28 cellular contexts compared by ENCODE assay signal in the genomic region with DNA sequence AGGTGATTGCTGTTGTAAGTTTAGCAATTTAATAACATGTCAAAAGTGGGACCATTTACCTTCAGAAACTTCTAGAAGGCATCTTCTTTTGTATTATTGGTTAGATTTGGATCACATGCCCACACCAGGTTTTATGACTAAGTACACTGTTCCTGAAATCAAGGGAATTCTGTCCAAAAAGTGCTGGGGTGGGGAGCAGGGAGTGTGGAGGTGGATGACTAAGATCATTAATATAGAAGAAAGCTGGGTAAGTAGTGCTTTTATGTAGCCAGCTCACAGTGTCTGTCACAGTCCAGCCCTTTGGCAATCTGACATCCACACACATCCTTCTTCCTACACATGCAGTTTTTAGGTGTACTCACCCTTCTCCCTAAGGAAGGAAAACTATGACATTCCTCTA.
DNase-seq lines count a peak whose midpoint lies in the region; ATAC-seq, FAIRE-seq and TF ChIP-seq lines count a peak whose summit lies in the region.
"Had no signal": no experiment of that assay in that cellular context is flagged by ENCODE, and none has a peak within 500 bp of the region (broad histone marks: within the 10 kb centered on the region; RNA-seq: fewer than 3 reads in every experiment).

No MANE protein-coding gene starts in this region.

- no peaks in the 10 kb centered on the region for H3K9me1 ChIP-seq in IMR-90 (ENCODE audit: insufficient read depth, low read length)
- H3K9me1 ChIP-seq in keratinocyte (ENCODE audit: control insufficient read depth, extremely low read depth, insufficient read depth, low read length), result no peaks in the 10 kb centered on the region

- H3K27me3 Mint-ChIP-seq in progenitor cell of endocrine pancreas, result no peaks in the 10 kb centered on the region

- in situ Hi-C loops in IMR-90 (cut with MboI; ENCODE audit: low sequenced_read_pairs) (no loop called here), mammary epithelial cell (cut with MboI; ENCODE audit: low sequenced_read_pairs in 2 of 2) (no loop called here)

- no peak overlapping the region for H2AK5ac ChIP-seq in IMR-90 (ENCODE audit: low read depth, low read length)

- H2BK120ac ChIP-seq in IMR-90 (ENCODE audit: low read depth, low read length), result no peak overlapping the region

- H3K36me3 ChIP-seq in IMR-90 (ENCODE audit: control insufficient read depth, insufficient read depth, low read length) (no peaks in the 10 kb centered on the region), mammary epithelial cell (ENCODE audit: insufficient read depth, low read length) (no peaks in the 10 kb centered on the region), keratinocyte (ENCODE audit: control insufficient read depth in 2 of 2, extremely low read depth in 1 of 2, insufficient read depth in 2 of 2, low read length in 2 of 2) (no peaks in the 10 kb centered on the region)
- H3K36me3 ChIP-seq: cardiac muscle cell, gastroesophageal sphincter, right atrium auricular region, suprapubic skin, uterus had no signal

- no TSS peak for BruUV-seq in IMR-90 (replicated peaks; lab: Mats Ljungman, UMichigan)
- BruUV-seq in mammary epithelial cell (replicated peaks; lab: Mats Ljungman, UMichigan), result no TSS peak

- no peak overlapping the region for H3K14ac ChIP-seq in IMR-90 (replicated peaks; ENCODE audit: low read depth, low read length)

- no peak overlapping the region for H2AK9ac ChIP-seq in IMR-90 (replicated peaks; ENCODE audit: low read depth, low read length, poor library complexity)

- no peaks in the 10 kb centered on the region for H3K79me1 ChIP-seq in IMR-90 (ENCODE audit: low read depth in 1 of 2, low read length in 2 of 2)

- POLR2A ChIA-PET in IMR-90 (lab: Charles Lee; ENCODE audit: unreplicated experiment), result no interaction called here

- H3K9me3 Mint-ChIP-seq in progenitor cell of endocrine pancreas (ENCODE audit: low read depth), result no peaks in the 10 kb centered on the region
- H3K9me3 Mint-ChIP-seq: activated naive CD8-positive, alpha-beta T cell treated with anti-CD3 and anti-CD28 coated beads, Interleukin-2, amount 10 ng/mL, durations not matched to agents 7 days and 5 days; activated T-helper 2 cell treated with anti-CD3 and anti-CD28 coated beads, Interferon-gamma antibody, Interleukin-2, Interleukin-4, amounts not matched to agents 10 μg/mL and 5 μg/mL and 100 μg/mL, durations not matched to agents 14 hours and 24 hours and 36 hours; CD4-positive, alpha-beta T cell had no signal

- TF ChIP-seq CTCF in AG09309 (IDR thresholded peaks at IDR 0.05; ENCODE audit: control insufficient read depth, insufficient read depth, low read depth, low read length, missing control alignments) (no peak), IMR-90 (conservative IDR thresholded peaks at IDR 0.05; ENCODE audit: low read depth, low read length) (no peak), mammary epithelial cell (conservative IDR thresholded peaks at IDR 0.05 in 1 of 2, IDR thresholded peaks at IDR 0.05 in 1 of 2; ENCODE audit: extremely low read depth in 1 of 2, insufficient read depth in 1 of 2, low read depth in 1 of 2, low read length in 2 of 2) (no peak), keratinocyte (optimal IDR thresholded peaks at IDR 0.05 in 1 of 3, IDR thresholded peaks at IDR 0.05 in 1 of 3, conservative IDR thresholded peaks at IDR 0.05 in 1 of 3; ENCODE audit: extremely low read depth in 1 of 3, insufficient read depth in 2 of 3, low read length in 3 of 3) (no peak), progenitor cell of endocrine pancreas (IDR thresholded peaks at IDR 0.05; ENCODE audit: unreplicated experiment) (no peak)

- CTCF ChIA-PET in IMR-90 (lab: Yijun Ruan, JAX), result no interaction called here
- CTCF ChIA-PET in mammary epithelial cell (lab: Charles Lee; ENCODE audit: low non-redundant PET), result no interaction called here

- no peaks in the 10 kb centered on the region for H3K36me3 Mint-ChIP-seq in progenitor cell of endocrine pancreas (ENCODE audit: insufficient read depth)
- H3K36me3 Mint-ChIP-seq: activated naive CD8-positive, alpha-beta T cell treated with anti-CD3 and anti-CD28 coated beads, Interleukin-2, amount 10 ng/mL, durations not matched to agents 7 days and 5 days had no signal

- peaks cover 14% of the 10 kb centered on the region for H3K4me1 Mint-ChIP-seq in progenitor cell of endocrine pancreas (ENCODE audit: low read depth)
- H3K4me1 Mint-ChIP-seq: activated naive CD8-positive, alpha-beta T cell treated with anti-CD3 and anti-CD28 coated beads, Interleukin-2, amount 10 ng/mL, durations not matched to agents 7 days and 5 days had no signal

- H3K79me2 ChIP-seq in mammary epithelial cell (ENCODE audit: insufficient read depth, low read length) (no peaks in the 10 kb centered on the region), keratinocyte (ENCODE audit: control insufficient read depth, insufficient read depth, low read length) (no peaks in the 10 kb centered on the region)

- no peak overlapping the region for H3K4me3 ChIP-seq in AG09309 (ENCODE audit: control insufficient read depth, low read depth, low read length)
- no peak overlapping the region for H3K4me3 ChIP-seq in IMR-90 (ENCODE audit: insufficient read depth, low read depth, low read length)
- no peak overlapping the region for H3K4me3 ChIP-seq in mammary epithelial cell (replicated peaks in 1 of 3; ENCODE audit: insufficient read depth in 1 of 3, low read depth in 2 of 3, low read length in 3 of 3)
- H3K4me3 ChIP-seq in keratinocyte (ENCODE audit: control insufficient read depth in 2 of 3, extremely low read depth in 1 of 3, insufficient read depth in 2 of 3, low read depth in 1 of 3, low read length in 3 of 3), result no peak overlapping the region
- H3K4me3 ChIP-seq: cardiac muscle cell, gastroesophageal sphincter, right atrium auricular region, suprapubic skin, uterus had no signal

- no peak overlapping the region for H4K8ac ChIP-seq in IMR-90 (ENCODE audit: low read depth in 2 of 2, low read length in 2 of 2)

- H2AFZ ChIP-seq in IMR-90 (replicated peaks; ENCODE audit: low read length, poor library complexity), result no peak overlapping the region
- H2AFZ ChIP-seq in mammary epithelial cell (ENCODE audit: low read depth, low read length), result no peak overlapping the region
- no peak overlapping the region for H2AFZ ChIP-seq in keratinocyte (ENCODE audit: control insufficient read depth, low read length)

- H3K27ac ChIP-seq in IMR-90 (ENCODE audit: insufficient read depth, low read length) (no peak overlapping the region), mammary epithelial cell (ENCODE audit: insufficient read depth, low read depth, low read length) (no peak overlapping the region), keratinocyte (ENCODE audit: control insufficient read depth, insufficient read depth, low read length) (no peak overlapping the region)
- H3K27ac ChIP-seq: cardiac muscle cell, gastroesophageal sphincter, right atrium auricular region, suprapubic skin, uterus had no signal

- H3K9me3 ChIP-seq in IMR-90 (ENCODE audit: control insufficient read depth, insufficient read depth, low read length) (no peaks in the 10 kb centered on the region), mammary epithelial cell (replicated peaks; ENCODE audit: insufficient read depth, low read length) (no peaks in the 10 kb centered on the region), keratinocyte (ENCODE audit: control insufficient read depth, low read depth, low read length) (no peaks in the 10 kb centered on the region)
- H3K9me3 ChIP-seq: gastroesophageal sphincter, right atrium auricular region, suprapubic skin, uterus had no signal

- FAIRE-seq in keratinocyte (lab: Jason Lieb, UNC), result peak; percentile 13
- FAIRE-seq: GM12892, HTR-8/SVneo had no signal

- H4K91ac ChIP-seq in IMR-90 (ENCODE audit: insufficient read depth, low read depth, low read length), result no peak overlapping the region

- H2BK20ac ChIP-seq in IMR-90 (ENCODE audit: low read depth, low read length), result no peak overlapping the region

- H3K9ac ChIP-seq in IMR-90 (ENCODE audit: low read depth, low read length), result no peak overlapping the region
- H3K9ac ChIP-seq in mammary epithelial cell (ENCODE audit: insufficient read depth, low read length), result no peak overlapping the region
- H3K9ac ChIP-seq in keratinocyte (ENCODE audit: control insufficient read depth, extremely low read depth, insufficient read depth, low read length), result no peak overlapping the region

- H3K23ac ChIP-seq in IMR-90 (ENCODE audit: low read depth, low read length), result no peak overlapping the region

- H3K4me2 ChIP-seq in IMR-90 (ENCODE audit: low read depth, low read length) (no peak overlapping the region), mammary epithelial cell (ENCODE audit: insufficient read depth, low read depth, low read length) (no peak overlapping the region), keratinocyte (ENCODE audit: control insufficient read depth, extremely low read depth, insufficient read depth, low read depth, low read length) (no peak overlapping the region)

- no peak overlapping the region for H3K4ac ChIP-seq in IMR-90 (ENCODE audit: low read depth, low read length)

- no peak overlapping the region for H3K4me3 Mint-ChIP-seq in progenitor cell of endocrine pancreas (ENCODE audit: low read depth)
- H3K4me3 Mint-ChIP-seq: activated naive CD8-positive, alpha-beta T cell treated with anti-CD3 and anti-CD28 coated beads, Interleukin-2, amount 10 ng/mL, durations not matched to agents 7 days and 5 days; CD4-positive, alpha-beta T cell had no signal

- intact Hi-C loops in IMR-90 (cut with micrococcal nuclease) (no loop called here), mammary epithelial cell (cut with micrococcal nuclease) (no loop called here)

- H3K4me1 ChIP-seq in IMR-90 (ENCODE audit: control insufficient read depth, insufficient read depth, low read length) (peaks cover 8% of the 10 kb centered on the region), mammary epithelial cell (ENCODE audit: insufficient read depth, low read length) (peaks cover 17% of the 10 kb centered on the region), keratinocyte (ENCODE audit: control insufficient read depth, extremely low read depth, insufficient read depth, low read length) (peaks cover 19% of the 10 kb centered on the region)
- H3K4me1 ChIP-seq: gastroesophageal sphincter, right atrium auricular region, suprapubic skin, uterus had no signal

- no peak overlapping the region for H2BK5ac ChIP-seq in IMR-90 (ENCODE audit: low read depth, low read length, poor library complexity, severe bottlenecking)

- H2BK15ac ChIP-seq in IMR-90 (ENCODE audit: low read depth, low read length), result no peak overlapping the region

- no peak overlapping the region for H3K56ac ChIP-seq in IMR-90 (ENCODE audit: extremely low read depth, insufficient read depth, low read length)

- H3K27me3 ChIP-seq in IMR-90 (ENCODE audit: control insufficient read depth, insufficient read depth, low read length) (no peaks in the 10 kb centered on the region), mammary epithelial cell (ENCODE audit: insufficient read depth, low read length) (no peaks in the 10 kb centered on the region), keratinocyte (ENCODE audit: control insufficient read depth, extremely low read depth, insufficient read depth, low read length) (no peaks in the 10 kb centered on the region)
- H3K27me3 ChIP-seq: cardiac muscle cell, gastroesophageal sphincter, right atrium auricular region, suprapubic skin, uterus had no signal

- no peak for TF ChIP-seq RAD21 in IMR-90 (IDR thresholded peaks at IDR 0.05; ENCODE audit: low read length)

- ATAC-seq in IMR-90 (ENCODE audit: low read depth) (peak; percentile 36; the same call in 1 of the 2 replicates), GM21825 (IDR thresholded peaks at IDR 0.05; ENCODE audit: unreplicated experiment) (no peak)
- ATAC-seq: gastroesophageal sphincter, Right ventricle myocardium inferior had no signal

- DNase-seq in AG09309 (ENCODE audit: low read depth), result peak; percentile 66
- peak; percentile 81 for DNase-seq in IMR-90
- DNase-seq in mammary epithelial cell, result peak; percentile 66
- peak; percentile 19 for DNase-seq in keratinocyte (ENCODE audit: low read depth, low spot score)
- DNase-seq in iPS-NIHi11 (ENCODE audit: low spot score), result no peak
- DNase-seq in progenitor cell of endocrine pancreas (ENCODE audit: low spot score, unreplicated experiment), result no peak
- no peak for DNase-seq in activated CD4-positive, CD25-positive, alpha-beta regulatory T cell (lab: John Stamatoyannopoulos, UW)
- DNase-seq: activated CD4-positive, alpha-beta T cell treated with anti-CD3 and anti-CD28 coated beads for 48 hours; activated naive CD8-positive, alpha-beta T cell treated with anti-CD3 and anti-CD28 coated beads, Interleukin-2, amount 10 ng/mL, durations not matched to agents 7 days and 5 days; CD4-positive, alpha-beta T cell; dermis blood vessel endothelial cell; DMS153; H7; Karpas-422; kidney glomerular epithelial cell; NCI-H1105 treated with DMSO at 0.1 percent for 48 hours; NCI-H524; SW 1271; uterus had no signal

- dilution Hi-C loops in IMR-90 (cut with HindIII; ENCODE audit: low sequenced_read_pairs, unreplicated experiment) (no loop called here), mammary epithelial cell (cut with HindIII; ENCODE audit: low sequenced_read_pairs) (loop anchor here (5.0 kb wide), 1 partner anchor 47 kb away; no protein-coding TSS in a partner anchor), keratinocyte (cut with MboI; ENCODE audit: extremely low pct_ligation_motif_present, low sequenced_read_pairs) (no loop called here)

- no peaks in the 10 kb centered on the region for H4K20me1 ChIP-seq in IMR-90 (ENCODE audit: insufficient read depth, low read length)
- H4K20me1 ChIP-seq in mammary epithelial cell (ENCODE audit: insufficient read depth, low read length), result no peaks in the 10 kb centered on the region
- H4K20me1 ChIP-seq in keratinocyte (ENCODE audit: control insufficient read depth, extremely low read depth, insufficient read depth, low read length), result no peaks in the 10 kb centered on the region

- H4K5ac ChIP-seq in IMR-90 (ENCODE audit: low read depth, low read length), result no peak overlapping the region

- H3K27ac Mint-ChIP-seq in progenitor cell of endocrine pancreas, result no peak overlapping the region
- H3K27ac Mint-ChIP-seq: activated naive CD8-positive, alpha-beta T cell treated with anti-CD3 and anti-CD28 coated beads, Interleukin-2, amount 10 ng/mL, durations not matched to agents 7 days and 5 days; activated T-helper 2 cell treated with anti-CD3 and anti-CD28 coated beads, Interferon-gamma antibody, Interleukin-2, Interleukin-4, amounts not matched to agents 10 μg/mL and 5 μg/mL and 100 μg/mL, durations not matched to agents 14 hours and 24 hours and 36 hours; CD4-positive, alpha-beta T cell had no signal

- TF ChIP-seq POLR2A in IMR-90 (IDR thresholded peaks at IDR 0.05; ENCODE audit: low read depth, low read length), result no peak

- no peak overlapping the region for H3K18ac ChIP-seq in IMR-90 (ENCODE audit: low read depth, low read length)

Comparison
In these comparisons a context has a peak if more than half of its experiments do, and no peak if none do; other contexts are left out.
1. DNase-seq: peak in AG09309 (single experiment), IMR-90 (single experiment), mammary epithelial cell (single experiment) and keratinocyte (single experiment); none in iPS-NIHi11 (single experiment), progenitor cell of endocrine pancreas (single experiment) and activated CD4-positive, CD25-positive, alpha-beta regulatory T cell (0 of 4).